1 cellular context compared by ENCODE assay signal in genomic region chr9:109182940-109183798, GRCh38.
A peak's percentile ranks its signal among the peaks of the same experiment; 100 is the strongest.
TF ChIP-seq lines count a peak whose summit lies in the region.

No MANE protein-coding gene starts in this region.

TF ChIP-seq in HepG2, 621 proteins besides CTCF, POLR2A, EP300 and RAD21 (continued from another document and continues in another):
- TF ChIP-seq ZBTB39 (CRISPR knock-in tag; IDR thresholded peaks at IDR 0.05) (no peak), SIN3A (IDR thresholded peaks at IDR 0.05; ENCODE audit: borderline replicate concordance, low read depth, low read length) (peak; percentile 14; the same call in 1 of the 2 replicates), SIN3B (IDR thresholded peaks at IDR 0.05; ENCODE audit: low read length) (no peak), THAP11 (CRISPR knock-in tag; IDR thresholded peaks at IDR 0.05) (peak; percentile 30; the same call in 1 of the 2 replicates), ZNF10 (CRISPR knock-in tag; IDR thresholded peaks at IDR 0.05; ENCODE audit: borderline replicate concordance, low read depth) (no peak), ELF1 (CRISPR knock-in tag; IDR thresholded peaks at IDR 0.05) (no peak), ZNF619 (CRISPR knock-in tag; IDR thresholded peaks at IDR 0.05) (0 out of 2 replicates have a peak, but pooled peaks have one; percentile 48), MXD1 (CRISPR knock-in tag; IDR thresholded peaks at IDR 0.05) (no peak), ZNF841 (CRISPR knock-in tag; IDR thresholded peaks at IDR 0.05; ENCODE audit: borderline replicate concordance) (no peak), HNRNPLL (IDR thresholded peaks at IDR 0.05; ENCODE audit: low read depth, low read length, poor library complexity, severe bottlenecking) (no peak), FOXJ3 (CRISPR knock-in tag; IDR thresholded peaks at IDR 0.05; ENCODE audit: borderline replicate concordance) (no peak), CBFB (CRISPR knock-in tag; IDR thresholded peaks at IDR 0.05) (no peak), ZBTB14 (CRISPR knock-in tag; IDR thresholded peaks at IDR 0.05) (no peak), ZC3H13 (CRISPR knock-in tag; IDR thresholded peaks at IDR 0.05) (peak; percentile 57; the same call in 1 of the 2 replicates), SP1 (IDR thresholded peaks at IDR 0.05) (no peak), SP1 (CRISPR knock-in tag; IDR thresholded peaks at IDR 0.05) (0 out of 2 replicates have a peak, but pooled peaks have one; percentile 28), ZNF232 (CRISPR knock-in tag; IDR thresholded peaks at IDR 0.05; ENCODE audit: borderline replicate concordance) (0 out of 2 replicates have a peak, but pooled peaks have one; percentile 20), ZNF235 (CRISPR knock-in tag; IDR thresholded peaks at IDR 0.05; ENCODE audit: borderline replicate concordance) (no peak), GFI1 (CRISPR knock-in tag; IDR thresholded peaks at IDR 0.05; ENCODE audit: borderline replicate concordance) (peak; percentile 62; the same call in 1 of the 2 replicates), TARDBP (CRISPR knock-in tag; IDR thresholded peaks at IDR 0.05) (peak; percentile 49), CENPBD1 (CRISPR knock-in tag; IDR thresholded peaks at IDR 0.05; ENCODE audit: borderline replicate concordance, low read depth) (no peak), MATR3 (CRISPR knock-in tag; IDR thresholded peaks at IDR 0.05) (no peak), TGIF2 (CRISPR knock-in tag; IDR thresholded peaks at IDR 0.05) (peak; percentile 88; the same call in 1 of the 2 replicates), ZFP36L1 (CRISPR knock-in tag; IDR thresholded peaks at IDR 0.05) (no peak), TP53 (CRISPR knock-in tag; conservative IDR thresholded peaks at IDR 0.05) (no peak), FOXO4 (CRISPR knock-in tag; conservative IDR thresholded peaks at IDR 0.05) (0 out of 2 replicates have a peak, but pooled peaks have one; percentile 45), ZNF557 (CRISPR knock-in tag; IDR thresholded peaks at IDR 0.05) (0 out of 2 replicates have a peak, but pooled peaks have one; percentile 39), ARID4A (CRISPR knock-in tag; IDR thresholded peaks at IDR 0.05; ENCODE audit: borderline replicate concordance) (peak; percentile 19), ZNF609 (CRISPR knock-in tag; IDR thresholded peaks at IDR 0.05; ENCODE audit: borderline replicate concordance) (0 out of 2 replicates have a peak, but pooled peaks have one; percentile 21), GABPB1 (CRISPR knock-in tag; IDR thresholded peaks at IDR 0.05) (0 out of 2 replicates have a peak, but pooled peaks have one; percentile 40), SAP130 (CRISPR knock-in tag; IDR thresholded peaks at IDR 0.05; ENCODE audit: low read depth) (peak; percentile 38), HMGXB3 (CRISPR knock-in tag; IDR thresholded peaks at IDR 0.05; ENCODE audit: borderline replicate concordance) (no peak), POGZ (CRISPR knock-in tag; IDR thresholded peaks at IDR 0.05) (peak; percentile 52), RFX3 (CRISPR knock-in tag; IDR thresholded peaks at IDR 0.05) (no peak), ATF5 (CRISPR knock-in tag; IDR thresholded peaks at IDR 0.05; ENCODE audit: low read depth) (no peak), ZNF747 (CRISPR knock-in tag; IDR thresholded peaks at IDR 0.05; ENCODE audit: borderline replicate concordance) (no peak), TSC22D2 (CRISPR knock-in tag; IDR thresholded peaks at IDR 0.05; ENCODE audit: borderline replicate concordance) (0 out of 2 replicates have a peak, but pooled peaks have one; percentile 14), MYNN (CRISPR knock-in tag; IDR thresholded peaks at IDR 0.05; ENCODE audit: low read depth) (0 out of 2 replicates have a peak, but pooled peaks have one; percentile 19)
